In genomic region chr5:138425079-138425478, GRCh38 we compare ENCODE assay signal across 23 cellular contexts. TPM values are rescaled to one million over a fixed set of nuclear protein-coding genes. Genes with fewer than 3 reads are reported as not detected.
DNase-seq lines count a peak whose midpoint lies in the region; ATAC-seq and TF ChIP-seq lines count a peak whose summit lies in the region.
"Had no signal": no experiment of that assay in that cellular context is flagged by ENCODE, and none has a peak within 500 bp of the region (broad histone marks: within the 10 kb centered on the region; RNA-seq: fewer than 3 reads in every experiment).

No MANE protein-coding gene starts in this region.

- no peaks in the 10 kb centered on the region for H3K4me1 Mint-ChIP-seq in activated T-helper 17 cell treated with anti-CD3 and anti-CD28 coated beads, Interleukin-2, amount 50 U/mL, for 72 hours
- H3K4me1 Mint-ChIP-seq in natural killer cell, result no peaks in the 10 kb centered on the region

- H3K27me3 ChIP-seq in heart right ventricle (no peaks in the 10 kb centered on the region), right atrium auricular region (no peaks in the 10 kb centered on the region)
- H3K27me3 ChIP-seq: SJCRH30 had no signal

- H3K9me3 Mint-ChIP-seq in activated T-helper 17 cell treated with anti-CD3 and anti-CD28 coated beads, Interleukin-2, amount 50 U/mL, for 72 hours, result no peaks in the 10 kb centered on the region
- no peaks in the 10 kb centered on the region for H3K9me3 Mint-ChIP-seq in natural killer cell
- H3K9me3 Mint-ChIP-seq: CD8-positive, alpha-beta T cell had no signal

- H3K9me3 ChIP-seq in heart right ventricle, result no peaks in the 10 kb centered on the region
- no peaks in the 10 kb centered on the region for H3K9me3 ChIP-seq in right atrium auricular region
- H3K9me3 ChIP-seq: Caco-2, SJCRH30 had no signal

- peaks cover 0 to 21% (median 5%) of the 10 kb centered on the region in 9 donors for H3K4me1 ChIP-seq in heart right ventricle
- no peaks in the 10 kb centered on the region for H3K4me1 ChIP-seq in right atrium auricular region
- H3K4me1 ChIP-seq: Caco-2, SJCRH30 had no signal

- ATAC-seq in heart right ventricle (peak in 7 of 8 donors; percentile 39 to 85 (median 81)), left ventricle myocardium superior (peak; percentile 42), natural killer cell (no peak)
- no peak for ATAC-seq in activated T-helper 17 cell treated with anti-CD3 and anti-CD28 coated beads, Interleukin-2, amount 50 U/mL, for 72 hours (replicated peaks)
- ATAC-seq: CD8-positive, alpha-beta T cell; GM12878; HCT116 had no signal

- in situ Hi-C loops in G401 (cut with HindIII; ENCODE audit: low sequenced_read_pairs), result no loop called here

- H3K36me3 ChIP-seq in heart right ventricle (peaks cover 0 to 100% (median 72%) of the 10 kb centered on the region in 9 donors), right atrium auricular region (peaks cover 97% of the 10 kb centered on the region)

- peaks cover 99% of the 10 kb centered on the region for H3K36me3 Mint-ChIP-seq in activated T-helper 17 cell treated with anti-CD3 and anti-CD28 coated beads, Interleukin-2, amount 50 U/mL, for 72 hours (ENCODE audit: low read depth)
- peaks cover 20% of the 10 kb centered on the region for H3K36me3 Mint-ChIP-seq in natural killer cell

- intact Hi-C loops in heart right ventricle (cut with DNase I) (no loop called here), left ventricle myocardium superior (cut with micrococcal nuclease) (no loop called here), natural killer cell (cut with micrococcal nuclease) (no loop called here)

- H3K27me3 Mint-ChIP-seq in activated T-helper 17 cell treated with anti-CD3 and anti-CD28 coated beads, Interleukin-2, amount 50 U/mL, for 72 hours, result no peaks in the 10 kb centered on the region
- no peaks in the 10 kb centered on the region for H3K27me3 Mint-ChIP-seq in natural killer cell (ENCODE audit: low read depth in 2 of 2)

- no peak for TF ChIP-seq CTCF in heart right ventricle (IDR thresholded peaks at IDR 0.05)
- TF ChIP-seq CTCF in right atrium auricular region (IDR thresholded peaks at IDR 0.05), result no peak
- no peak for TF ChIP-seq CTCF in natural killer cell (IDR thresholded peaks at IDR 0.05)

- no peak overlapping the region for H3K4me3 Mint-ChIP-seq in activated T-helper 17 cell treated with anti-CD3 and anti-CD28 coated beads, Interleukin-2, amount 50 U/mL, for 72 hours
- no peak overlapping the region for H3K4me3 Mint-ChIP-seq in natural killer cell
- H3K4me3 Mint-ChIP-seq: CD8-positive, alpha-beta T cell had no signal

- DNase-seq in heart right ventricle, result no peak
- DNase-seq in right atrium auricular region (ENCODE audit: low spot score), result no peak
- no peak for DNase-seq in left ventricle myocardium superior
- no peak for DNase-seq in G401 (ENCODE audit: low spot score)
- no peak for DNase-seq in stimulated activated naive CD4-positive, alpha-beta T cell (lab: John Stamatoyannopoulos, UW)
- no peak for DNase-seq in natural killer cell
- DNase-seq: Caco-2; CD8-positive, alpha-beta T cell; GDM1; KBM-7; MV-4-11; NCI-H1105; NCI-H1436 treated with DMSO at 0.1 percent for 48 hours; NCI-H187 treated with DMSO at 0.1 percent for 48 hours; NCI-H2171 treated with DMSO at 0.1 percent for 48 hours; NCI-H446; NCI-H524 treated with DMSO at 0.1 percent for 48 hours; NCI-H774; SJCRH30 had no signal

- H3K4me3 ChIP-seq in heart right ventricle (peak overlapping the region in 1 of 10 donors; percentile 4), right atrium auricular region (no peak overlapping the region)
- H3K4me3 ChIP-seq: GM12878, SJCRH30 had no signal

- peak overlapping the region; percentile 15 for H3K27ac Mint-ChIP-seq in activated T-helper 17 cell treated with anti-CD3 and anti-CD28 coated beads, Interleukin-2, amount 50 U/mL, for 72 hours
- peak overlapping the region in 1 of 2 donors; percentile 33 for H3K27ac Mint-ChIP-seq in natural killer cell
- H3K27ac Mint-ChIP-seq: CD8-positive, alpha-beta T cell had no signal

- WGBS in heart right ventricle, 2 donors, result 64 to 72% methylated on average over 1 of the region's 1 CpG

- H3K27ac ChIP-seq in heart right ventricle, result peak overlapping the region in 8 of 10 donors; percentile 20 to 78 (median 43)
- H3K27ac ChIP-seq in right atrium auricular region, result no peak overlapping the region
- H3K27ac ChIP-seq: C4-2B, SJCRH30 had no signal

RNA-seq across cellular contexts. Expression of gene REEP2, which starts 13.8 kb away (rescaled TPM):
- total RNA-seq in heart right ventricle, result 10 to 100 TPM in 2 of 10 donors, 1 to 10 TPM in 8; 2.0 to 17.3 (median 8.0) TPM
- polyA plus RNA-seq in heart right ventricle, result 10 to 100 TPM in 1 of 2 donors, 1 to 10 TPM in 1; 2.3 to 10.8 TPM
- total RNA-seq in right atrium auricular region, result 10 to 100 TPM; 27.5 to 28.4 TPM
- 1 to 10 TPM; 2.0 TPM for total RNA-seq in activated T-helper 17 cell treated with anti-CD3 and anti-CD28 coated beads, Interleukin-2, amount 50 U/mL, for 72 hours
- total RNA-seq in left ventricle myocardium superior, result 6.3 TPM
- 23.9 and 35.9 TPM in 2 replicates for total RNA-seq in G401 (2014; rRNA removed; shearing (Covaris generic))
- total RNA-seq in natural killer cell, result under 1 TPM; 0.28 to 0.79 (median 0.66) TPM

RNA-seq across cellular contexts. Expression of gene EGR1, which starts 40.2 kb away (rescaled TPM):
- total RNA-seq in heart right ventricle (100 to 1,000 TPM in 1 of 10 donors, 10 to 100 TPM in 8, 1 to 10 TPM in 1; 5.2 to 164 (median 40.8) TPM), right atrium auricular region (10 to 100 TPM; 17.3 to 73.0 TPM), left ventricle myocardium superior (6.4 TPM), natural killer cell (100 to 1,000 TPM in 1 of 3 donors, 10 to 100 TPM in 2; 52.1 to 137 (median 84.8) TPM)
- 10 to 100 TPM; 10.8 to 14.5 TPM for polyA plus RNA-seq in heart right ventricle
- 10 to 100 TPM; 14.0 to 77.6 TPM for total RNA-seq in activated T-helper 17 cell treated with anti-CD3 and anti-CD28 coated beads, Interleukin-2, amount 50 U/mL, for 72 hours
- total RNA-seq in G401 (2014; rRNA removed; shearing (Covaris generic)), result 0.62 and 4.0 TPM in 2 replicates

Comparison
In these comparisons a context has a peak if more than half of its experiments do, and no peak if none do; other contexts are left out.
1. H3K27ac ChIP-seq: peak in heart right ventricle (8 of 10); none in right atrium auricular region (0 of 2).
2. ATAC-seq: peak in heart right ventricle (7 of 8) and left ventricle myocardium superior (single experiment); none in activated T-helper 17 cell treated with anti-CD3 and anti-CD28 coated beads, Interleukin-2, amount 50 U/mL, for 72 hours (single experiment) and natural killer cell (0 of 3).